In genomic region chr1:182279302-182279701, GRCh38 we compare ENCODE assay signal across 26 cellular contexts.
DNase-seq lines count a peak whose midpoint lies in the region; ATAC-seq and TF ChIP-seq lines count a peak whose summit lies in the region.
"Had no signal": no experiment of that assay in that cellular context is flagged by ENCODE, and none has a peak within 500 bp of the region (broad histone marks: within the 10 kb centered on the region; RNA-seq: fewer than 3 reads in every experiment).

No MANE protein-coding gene starts in this region.

- peak overlapping the region; percentile 14 for H4K91ac ChIP-seq in neuronal stem cell (ENCODE audit: low read depth, low read length, poor library complexity)

- H2AK5ac ChIP-seq in neuronal stem cell (ENCODE audit: low read depth, low read length) = no peak overlapping the region

- H3K27me3 Mint-ChIP-seq in activated T-cell treated with anti-CD3 and anti-CD28 coated beads, Interleukin-2, amount 50 U/mL, for 4 hours (ENCODE audit: low read depth) = no peaks in the 10 kb centered on the region
- H3K27me3 Mint-ChIP-seq: CD4-positive, alpha-beta memory T cell; type B pancreatic cell had no signal

- H3K4me1 ChIP-seq in left ventricle myocardium inferior (peaks cover 8% of the 10 kb centered on the region), neuronal stem cell (ENCODE audit: control insufficient read depth in 2 of 2, insufficient read depth in 1 of 2, low read depth in 1 of 2, low read length in 2 of 2) (peaks cover 15% of the 10 kb centered on the region in 2 donors)
- H3K4me1 ChIP-seq: psoas muscle had no signal

- H3K14ac ChIP-seq in neuronal stem cell (ENCODE audit: low read length) = no peak overlapping the region

- H3K27ac ChIP-seq in left ventricle myocardium inferior (replicated peaks) (peak overlapping the region; percentile 62), dorsolateral prefrontal cortex (peak overlapping the region; percentile 55 to 99 (median 93)), neuronal stem cell (replicated peaks; ENCODE audit: low read length) (no peak overlapping the region)
- H3K27ac ChIP-seq: GM23248, psoas muscle, SK-N-MC had no signal

- no peak overlapping the region for H3K4me3 Mint-ChIP-seq in activated T-cell treated with anti-CD3 and anti-CD28 coated beads, Interleukin-2, amount 50 U/mL, for 4 hours
- H3K4me3 Mint-ChIP-seq: activated T-cell treated with anti-CD3 and anti-CD28 coated beads, Interleukin-2, amount 50 U/mL, for 72 hours; CD4-positive, alpha-beta memory T cell; effector memory CD8-positive, alpha-beta T cell; mesothelial cell of epicardium; naive B cell; type B pancreatic cell had no signal

- no peak for DNase-seq in left ventricle myocardium inferior
- no peak for DNase-seq in left ventricle myocardium superior
- no peak for DNase-seq in dorsolateral prefrontal cortex
- DNase-seq in neuronal stem cell (ENCODE audit: low spot score) = no peak
- DNase-seq in activated T-cell treated with anti-CD3 and anti-CD28 coated beads, Interleukin-2, amount 50 U/mL, for 4 hours = no peak
- DNase-seq in stimulated activated CD4-positive, alpha-beta T cell treated with anti-CD3 and anti-CD28 coated beads, Interleukin-2, amount 100 ng/mL, for 48 hours = no peak
- DNase-seq in H4 (ENCODE audit: low spot score) = no peak
- DNase-seq: activated CD4-positive, alpha-beta T cell treated with anti-CD3 and anti-CD28 coated beads, Interleukin-2, amount 50 U/mL, for 4 hours; activated CD4-positive, CD25-positive, alpha-beta regulatory T cell; activated T-cell treated with anti-CD3 and anti-CD28 coated beads, Interleukin-2, amount 50 U/mL, for 72 hours; AML-193; CD4-positive, alpha-beta memory T cell; cortex of kidney; effector memory CD8-positive, alpha-beta T cell; erythroblast; GM23248; KG1; naive B cell; stimulated activated CD4-positive, alpha-beta T cell treated with anti-CD3 and anti-CD28 coated beads, Interleukin-4, amount 100 ng/mL, for 24 hours had no signal

- intact Hi-C loops in left ventricle myocardium inferior (cut with micrococcal nuclease) = no loop called here
- intact Hi-C loops in left ventricle myocardium superior (cut with micrococcal nuclease) = no loop called here
- intact Hi-C loops in dorsolateral prefrontal cortex (cut with DNase I) = loop anchor here (1.0 to 5.0 kb wide), 5 partner anchors 43 to 192 kb away; partner anchors contain the start of gene GLUL (in 1 of the 2)

- H3K18ac ChIP-seq in neuronal stem cell (ENCODE audit: low read length) = no peak overlapping the region

- H3K36me3 ChIP-seq in left ventricle myocardium inferior = no peaks in the 10 kb centered on the region
- no peaks in the 10 kb centered on the region for H3K36me3 ChIP-seq in neuronal stem cell (replicated peaks in 1 of 2; ENCODE audit: control insufficient read depth in 2 of 2, insufficient read depth in 2 of 2, low read length in 2 of 2)
- H3K36me3 ChIP-seq: MG63, sigmoid colon had no signal

- no peak overlapping the region for H3K4me3 ChIP-seq in left ventricle myocardium inferior
- no peak overlapping the region for H3K4me3 ChIP-seq in dorsolateral prefrontal cortex
- H3K4me3 ChIP-seq in neuronal stem cell (ENCODE audit: low read length in 2 of 2) = no peak overlapping the region
- H3K4me3 ChIP-seq: GM23248, MG63, psoas muscle, sigmoid colon, SK-N-MC had no signal

- no peaks in the 10 kb centered on the region for H3K36me3 Mint-ChIP-seq in activated T-cell treated with anti-CD3 and anti-CD28 coated beads, Interleukin-2, amount 50 U/mL, for 4 hours (ENCODE audit: insufficient read depth)
- H3K36me3 Mint-ChIP-seq: CD4-positive, alpha-beta memory T cell; mesothelial cell of epicardium; type B pancreatic cell had no signal

- H3K9me3 ChIP-seq in left ventricle myocardium inferior (replicated peaks) (no peaks in the 10 kb centered on the region), neuronal stem cell (replicated peaks in 1 of 2; ENCODE audit: control insufficient read depth in 2 of 2, insufficient read depth in 1 of 2, low read depth in 1 of 2, low read length in 2 of 2) (no peaks in the 10 kb centered on the region)
- H3K9me3 ChIP-seq: MG63, psoas muscle, sigmoid colon had no signal

- no peak overlapping the region for H4K8ac ChIP-seq in neuronal stem cell (ENCODE audit: low read depth, low read length)

- no peak overlapping the region for H3K4ac ChIP-seq in neuronal stem cell (ENCODE audit: low read length)

- H3K9ac ChIP-seq in neuronal stem cell (ENCODE audit: low read depth, low read length, poor library complexity) = no peak overlapping the region
- H3K9ac ChIP-seq: GM23248 had no signal

- H2BK15ac ChIP-seq in neuronal stem cell (ENCODE audit: low read length) = no peak overlapping the region

- no CpG with 5 or more reads among the region's 7 CpGs for WGBS in neuronal stem cell (ENCODE audit: extremely low coverage in 2 of 2, insufficient read length in 2 of 2, insufficient replicate concordance in 1 of 2), 2 donors

- no peak overlapping the region for H3K4me2 ChIP-seq in neuronal stem cell (ENCODE audit: insufficient read depth, low read length, poor library complexity, severe bottlenecking)

- no peak overlapping the region for H3K23ac ChIP-seq in neuronal stem cell (ENCODE audit: low read depth, low read length, poor library complexity)

- H2AFZ ChIP-seq in neuronal stem cell (ENCODE audit: low read length) = peak overlapping the region; percentile 72
- H2AFZ ChIP-seq: GM23248 had no signal

- H3K27me3 ChIP-seq in left ventricle myocardium inferior (ENCODE audit: low read depth) (no peaks in the 10 kb centered on the region), dorsolateral prefrontal cortex (no peaks in the 10 kb centered on the region), neuronal stem cell (ENCODE audit: control insufficient read depth in 3 of 3, insufficient read depth in 3 of 3, low read depth in 1 of 3, low read length in 3 of 3) (no peaks in the 10 kb centered on the region)
- H3K27me3 ChIP-seq: MG63, sigmoid colon had no signal

- no peak overlapping the region for H2BK5ac ChIP-seq in neuronal stem cell (ENCODE audit: low read length)

- H3K9me3 Mint-ChIP-seq in activated T-cell treated with anti-CD3 and anti-CD28 coated beads, Interleukin-2, amount 50 U/mL, for 4 hours = no peaks in the 10 kb centered on the region
- H3K9me3 Mint-ChIP-seq: activated T-cell treated with anti-CD3 and anti-CD28 coated beads, Interleukin-2, amount 50 U/mL, for 72 hours; CD4-positive, alpha-beta memory T cell; effector memory CD8-positive, alpha-beta T cell; mesothelial cell of epicardium; naive B cell; type B pancreatic cell had no signal

- no peak overlapping the region for H2BK120ac ChIP-seq in neuronal stem cell (ENCODE audit: low read depth, low read length)

- no peak overlapping the region for H2BK12ac ChIP-seq in neuronal stem cell (ENCODE audit: low read length)

- TF ChIP-seq CTCF in left ventricle myocardium inferior (IDR thresholded peaks at IDR 0.05; ENCODE audit: borderline replicate concordance) (no peak), dorsolateral prefrontal cortex (IDR thresholded peaks at IDR 0.05 in 54 of 56, conservative IDR thresholded peaks at IDR 0.05 in 2 of 56; ENCODE audit: low read depth in 1 of 56, partially characterized antibody in 56 of 56) (no peak)

- no peaks in the 10 kb centered on the region for H3K79me1 ChIP-seq in neuronal stem cell (ENCODE audit: low read depth, low read length)

- H3K4me1 Mint-ChIP-seq in activated T-cell treated with anti-CD3 and anti-CD28 coated beads, Interleukin-2, amount 50 U/mL, for 4 hours (ENCODE audit: low read depth) = no peaks in the 10 kb centered on the region
- H3K4me1 Mint-ChIP-seq: mesothelial cell of epicardium, naive B cell had no signal

- no peak for ATAC-seq in left ventricle myocardium superior
- no peak for ATAC-seq in activated T-cell treated with anti-CD3 and anti-CD28 coated beads, Interleukin-2, amount 50 U/mL, for 4 hours
- ATAC-seq in HG03097 (IDR thresholded peaks at IDR 0.05; ENCODE audit: low FRiP score, unreplicated experiment) = no peak
- ATAC-seq: activated T-cell treated with anti-CD3 and anti-CD28 coated beads, Interleukin-2, amount 50 U/mL, for 72 hours; effector memory CD8-positive, alpha-beta T cell had no signal

Comparison
In these comparisons a context has a peak if more than half of its experiments do, and no peak if none do; other contexts are left out.
1. intact Hi-C loops: an anchor here in dorsolateral prefrontal cortex (1.0 to 5.0 kb wide); none called in left ventricle myocardium inferior and left ventricle myocardium superior.